Comparison of ENCODE assay signal across 11 cellular contexts in the genomic region with DNA sequence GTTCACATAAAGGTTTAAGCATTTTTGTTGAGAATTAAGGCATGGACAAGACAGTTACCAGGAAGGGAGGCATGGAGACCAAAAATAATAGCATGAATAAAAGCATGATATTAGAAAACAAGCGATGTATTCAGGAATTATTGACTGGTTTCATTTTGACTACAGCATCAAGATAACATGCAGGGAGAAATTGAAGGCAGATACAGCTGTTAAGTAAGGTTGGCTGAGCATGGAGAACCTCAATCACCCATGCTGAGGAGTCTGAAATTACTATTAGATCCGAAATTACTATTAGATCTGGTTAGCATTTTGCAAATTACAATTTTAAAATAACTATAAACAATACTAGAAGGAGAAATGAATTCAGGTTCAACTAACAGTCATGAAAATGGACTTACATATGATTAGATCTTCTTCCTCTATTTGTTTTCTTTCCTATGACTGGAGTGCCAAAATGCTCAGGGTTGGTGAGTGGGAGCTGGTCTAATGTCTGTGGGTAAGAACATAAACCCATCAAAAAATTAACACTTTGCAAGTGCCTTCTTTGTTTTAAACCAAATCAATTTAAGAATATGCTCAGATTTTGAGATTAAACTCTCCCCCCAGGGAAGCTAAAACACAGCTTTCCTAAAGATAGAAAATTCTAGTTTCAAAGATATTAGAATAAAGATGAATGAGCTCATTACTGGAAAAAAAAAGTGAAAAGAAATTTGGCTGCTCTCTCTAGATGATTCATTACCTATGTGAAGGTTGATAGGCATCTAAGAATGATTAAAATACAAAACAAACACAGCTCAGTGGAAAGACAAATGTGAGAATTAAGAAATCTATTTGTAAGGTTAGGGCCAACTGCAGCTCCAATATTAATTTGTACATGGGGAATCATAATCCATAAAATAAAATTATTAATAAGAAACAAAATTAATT.
DNase-seq lines count a peak whose midpoint lies in the region; ATAC-seq and TF ChIP-seq lines count a peak whose summit lies in the region.
"Had no signal": no experiment of that assay in that cellular context is flagged by ENCODE, and none has a peak within 500 bp of the region (broad histone marks: within the 10 kb centered on the region; RNA-seq: fewer than 3 reads in every experiment).

No MANE protein-coding gene starts in this region.

- ATAC-seq in activated T-cell treated with anti-CD3 and anti-CD28 coated beads, Interleukin-2, amount 50 U/mL, for 4 hours, result peak in 1 of 2 donors; percentile 40
- ATAC-seq in HG03342 (IDR thresholded peaks at IDR 0.05; ENCODE audit: unreplicated experiment) (peak; percentile 48), GM21619 (IDR thresholded peaks at IDR 0.05; ENCODE audit: unreplicated experiment) (no peak), HG02938 (IDR thresholded peaks at IDR 0.05; ENCODE audit: unreplicated experiment) (no peak)
- ATAC-seq in activated T-helper 17 cell treated with anti-CD3 and anti-CD28 coated beads, Interleukin-2, amount 50 U/mL, for 72 hours (replicated peaks), result peak; percentile 50

- intact Hi-C loops in vagina (cut with DNase I), result no loop called here

- peaks cover 12% of the 10 kb centered on the region for H3K4me1 ChIP-seq in vagina

- H3K36me3 Mint-ChIP-seq in activated T-cell treated with anti-CD3 and anti-CD28 coated beads, Interleukin-2, amount 50 U/mL, for 4 hours (ENCODE audit: insufficient read depth), result peaks cover 29% of the 10 kb centered on the region
- H3K36me3 Mint-ChIP-seq in activated T-helper 17 cell treated with anti-CD3 and anti-CD28 coated beads, Interleukin-2, amount 50 U/mL, for 72 hours (ENCODE audit: low read depth), result peaks cover 81% of the 10 kb centered on the region
- peaks cover 28% of the 10 kb centered on the region for H3K36me3 Mint-ChIP-seq in osteocyte (ENCODE audit: unreplicated experiment)

- H3K4me1 Mint-ChIP-seq in activated T-cell treated with anti-CD3 and anti-CD28 coated beads, Interleukin-2, amount 50 U/mL, for 4 hours (ENCODE audit: low read depth), result peaks cover 31% of the 10 kb centered on the region
- peaks cover 21% of the 10 kb centered on the region for H3K4me1 Mint-ChIP-seq in activated T-helper 17 cell treated with anti-CD3 and anti-CD28 coated beads, Interleukin-2, amount 50 U/mL, for 72 hours
- H3K4me1 Mint-ChIP-seq in osteocyte (ENCODE audit: unreplicated experiment), result peaks cover 2% of the 10 kb centered on the region

- H3K4me3 ChIP-seq in vagina, result no peak overlapping the region

- TF ChIP-seq CTCF in osteocyte (IDR thresholded peaks at IDR 0.05) (no peak), vagina (IDR thresholded peaks at IDR 0.05) (no peak)

- no peaks in the 10 kb centered on the region for H3K27me3 ChIP-seq in vagina

- no peaks in the 10 kb centered on the region for H3K9me3 Mint-ChIP-seq in activated T-cell treated with anti-CD3 and anti-CD28 coated beads, Interleukin-2, amount 50 U/mL, for 4 hours
- H3K9me3 Mint-ChIP-seq in activated T-helper 17 cell treated with anti-CD3 and anti-CD28 coated beads, Interleukin-2, amount 50 U/mL, for 72 hours, result no peaks in the 10 kb centered on the region
- H3K9me3 Mint-ChIP-seq in osteocyte (ENCODE audit: unreplicated experiment), result no peaks in the 10 kb centered on the region
- H3K9me3 Mint-ChIP-seq: neural crest cell had no signal

- TF ChIP-seq POLR2A in vagina (IDR thresholded peaks at IDR 0.05), result no peak

- DNase-seq in activated T-cell treated with anti-CD3 and anti-CD28 coated beads, Interleukin-2, amount 50 U/mL, for 4 hours, result no peak
- no peak for DNase-seq in activated T-cell treated with anti-CD3 and anti-CD28 coated beads, Interleukin-2, amount 50 U/mL, for 48 hours
- no peak for DNase-seq in osteocyte (ENCODE audit: extremely low spot score, unreplicated experiment)
- DNase-seq in vagina (ENCODE audit: extremely low spot score in 2 of 2), result no peak
- DNase-seq: NCI-H1048, NCI-H748 treated with DMSO at 0.1 percent for 48 hours had no signal

- H3K27ac Mint-ChIP-seq in activated T-helper 17 cell treated with anti-CD3 and anti-CD28 coated beads, Interleukin-2, amount 50 U/mL, for 72 hours, result peak overlapping the region; percentile 27
- peak overlapping the region; percentile 50 for H3K27ac Mint-ChIP-seq in osteocyte (ENCODE audit: unreplicated experiment)

- no peaks in the 10 kb centered on the region for H3K27me3 Mint-ChIP-seq in activated T-cell treated with anti-CD3 and anti-CD28 coated beads, Interleukin-2, amount 50 U/mL, for 4 hours (ENCODE audit: low read depth)
- no peaks in the 10 kb centered on the region for H3K27me3 Mint-ChIP-seq in activated T-helper 17 cell treated with anti-CD3 and anti-CD28 coated beads, Interleukin-2, amount 50 U/mL, for 72 hours
- no peaks in the 10 kb centered on the region for H3K27me3 Mint-ChIP-seq in osteocyte (ENCODE audit: unreplicated experiment)

- no peak overlapping the region for H3K27ac ChIP-seq in vagina

- H3K9me3 ChIP-seq in vagina, result no peaks in the 10 kb centered on the region

- H3K36me3 ChIP-seq in vagina, result peaks cover 0 to 11% of the 10 kb centered on the region in 2 donors

- peak overlapping the region; percentile 9 for H3K4me3 Mint-ChIP-seq in activated T-cell treated with anti-CD3 and anti-CD28 coated beads, Interleukin-2, amount 50 U/mL, for 4 hours
- peak overlapping the region; percentile 59 for H3K4me3 Mint-ChIP-seq in activated T-helper 17 cell treated with anti-CD3 and anti-CD28 coated beads, Interleukin-2, amount 50 U/mL, for 72 hours
- H3K4me3 Mint-ChIP-seq in osteocyte (ENCODE audit: unreplicated experiment), result no peak overlapping the region
- H3K4me3 Mint-ChIP-seq: neural crest cell had no signal

Comparison
In these comparisons a context has a peak if more than half of its experiments do, and no peak if none do; other contexts are left out.
1. ATAC-seq: peak in HG03342 (single experiment) and activated T-helper 17 cell treated with anti-CD3 and anti-CD28 coated beads, Interleukin-2, amount 50 U/mL, for 72 hours (single experiment); none in GM21619 (single experiment) and HG02938 (single experiment).